24 cellular contexts compared by ENCODE assay signal in the genomic region with DNA sequence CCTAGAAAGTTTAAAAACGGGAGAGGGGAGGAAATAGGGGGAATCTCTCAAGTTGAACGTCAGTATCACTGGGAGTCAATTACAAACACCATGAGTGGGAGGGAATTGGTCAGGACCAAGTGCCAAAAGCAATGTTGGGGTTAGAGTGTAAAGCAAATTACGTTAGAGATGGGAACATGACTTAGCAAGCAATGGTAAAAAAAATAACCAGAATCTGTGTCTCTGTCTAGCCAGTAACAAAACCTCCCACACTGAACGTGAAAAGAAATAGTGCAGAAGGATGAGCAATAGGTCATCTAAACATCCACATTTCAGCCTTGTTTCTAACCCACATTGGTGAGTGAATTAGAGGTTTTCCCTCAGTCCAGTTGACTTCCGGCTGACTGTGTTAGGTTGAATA.
DNase-seq lines count a peak whose midpoint lies in the region; ATAC-seq and TF ChIP-seq lines count a peak whose summit lies in the region.
"Had no signal": no experiment of that assay in that cellular context is flagged by ENCODE, and none has a peak within 500 bp of the region (broad histone marks: within the 10 kb centered on the region; RNA-seq: fewer than 3 reads in every experiment).

No MANE protein-coding gene starts in this region.

- H3K27me3 Mint-ChIP-seq in activated CD8-positive, alpha-beta T cell treated with anti-CD3 and anti-CD28 coated beads for 36 hours = no peaks in the 10 kb centered on the region
- peaks cover 4% of the 10 kb centered on the region for H3K27me3 Mint-ChIP-seq in activated CD4-positive, alpha-beta T cell treated with anti-CD3 and anti-CD28 coated beads, Interleukin-2, amount 10 ng/mL, durations not matched to agents 7 days and 5 days
- H3K27me3 Mint-ChIP-seq: CD4-positive, CD25-positive, alpha-beta regulatory T cell had no signal

- no peak overlapping the region for H4K91ac ChIP-seq in neuronal stem cell (ENCODE audit: low read depth, low read length, poor library complexity)

- POLR2A ChIA-PET in activated CD8-positive, alpha-beta T cell treated with anti-CD3 and anti-CD28 coated beads for 36 hours (lab: Charles Lee) = no interaction called here
- POLR2A ChIA-PET in activated CD4-positive, alpha-beta T cell treated with anti-CD3 and anti-CD28 coated beads, Interleukin-2, amount 10 ng/mL, durations not matched to agents 7 days and 5 days (lab: Charles Lee) = no interaction called here

- H3K4me1 Mint-ChIP-seq in activated CD8-positive, alpha-beta T cell treated with anti-CD3 and anti-CD28 coated beads for 36 hours (ENCODE audit: low read depth) = peaks cover 12% of the 10 kb centered on the region
- peaks cover 15% of the 10 kb centered on the region for H3K4me1 Mint-ChIP-seq in activated CD4-positive, alpha-beta T cell treated with anti-CD3 and anti-CD28 coated beads, Interleukin-2, amount 10 ng/mL, durations not matched to agents 7 days and 5 days

- intact Hi-C loops in uterus (cut with DNase I; ENCODE audit: low total_unique reads) = no loop called here
- intact Hi-C loops in activated CD8-positive, alpha-beta T cell treated with anti-CD3 and anti-CD28 coated beads for 36 hours (cut with micrococcal nuclease) = no loop called here

- H2AFZ ChIP-seq in neuronal stem cell (ENCODE audit: low read length) = peak overlapping the region; percentile 20
- H2AFZ ChIP-seq: GM23248, PC-9 had no signal

- H3K4me2 ChIP-seq in neuronal stem cell (ENCODE audit: insufficient read depth, low read length, poor library complexity, severe bottlenecking) = no peak overlapping the region
- H3K4me2 ChIP-seq: PC-9 had no signal

- H3K23ac ChIP-seq in neuronal stem cell (ENCODE audit: low read depth, low read length, poor library complexity) = no peak overlapping the region

- no peak overlapping the region for H4K8ac ChIP-seq in neuronal stem cell (ENCODE audit: low read depth, low read length)

- no peak overlapping the region for H2BK15ac ChIP-seq in neuronal stem cell (ENCODE audit: low read length)

- H2BK12ac ChIP-seq in neuronal stem cell (ENCODE audit: low read length) = no peak overlapping the region

- no peak overlapping the region for H3K9ac ChIP-seq in neuronal stem cell (ENCODE audit: low read depth, low read length, poor library complexity)
- H3K9ac ChIP-seq: GM23248 had no signal

- no peak for ATAC-seq in activated CD8-positive, alpha-beta T cell treated with anti-CD3 and anti-CD28 coated beads for 36 hours
- ATAC-seq: GM12878 had no signal

- no CpG with 5 or more reads among the region's 5 CpGs for WGBS in neuronal stem cell (ENCODE audit: extremely low coverage in 2 of 2, insufficient read length in 2 of 2, insufficient replicate concordance in 1 of 2), 2 donors

- no peak overlapping the region for H3K27ac Mint-ChIP-seq in activated CD8-positive, alpha-beta T cell treated with anti-CD3 and anti-CD28 coated beads for 36 hours
- no peak overlapping the region for H3K27ac Mint-ChIP-seq in activated CD4-positive, alpha-beta T cell treated with anti-CD3 and anti-CD28 coated beads, Interleukin-2, amount 10 ng/mL, durations not matched to agents 7 days and 5 days
- H3K27ac Mint-ChIP-seq: CD4-positive, CD25-positive, alpha-beta regulatory T cell; IgD-negative memory B cell had no signal

- H2AK5ac ChIP-seq in neuronal stem cell (ENCODE audit: low read depth, low read length) = no peak overlapping the region

- TF ChIP-seq CTCF in astrocyte of the spinal cord (IDR thresholded peaks at IDR 0.05; ENCODE audit: low read depth, low read length) (no peak), fibroblast of pulmonary artery (IDR thresholded peaks at IDR 0.05; ENCODE audit: low read length, missing control alignments) (no peak), uterus (IDR thresholded peaks at IDR 0.05) (no peak)
- no peak for TF ChIP-seq CTCF in activated CD8-positive, alpha-beta T cell treated with anti-CD3 and anti-CD28 coated beads for 36 hours (IDR thresholded peaks at IDR 0.05)

- in situ Hi-C loops in astrocyte of the spinal cord (cut with HindIII; ENCODE audit: low sequenced_read_pairs) = no loop called here

- peak; percentile 73 for DNase-seq in astrocyte of the spinal cord (ENCODE audit: low read depth, low spot score)
- DNase-seq in fibroblast of pulmonary artery (ENCODE audit: low read depth) = peak; percentile 63
- DNase-seq in neuronal stem cell (ENCODE audit: low spot score) = no peak
- DNase-seq in uterus = no peak
- DNase-seq in activated CD8-positive, alpha-beta T cell treated with anti-CD3 and anti-CD28 coated beads for 36 hours = no peak
- DNase-seq in activated CD4-positive, alpha-beta T cell treated with anti-CD3 and anti-CD28 coated beads, Interleukin-2, amount 10 ng/mL, durations not matched to agents 7 days and 5 days = no peak
- DNase-seq in activated T-cell treated with anti-CD3 and anti-CD28 coated beads, Interleukin-2, amount 50 U/mL, for 1 hour = no peak
- DNase-seq: CD4-positive, CD25-positive, alpha-beta regulatory T cell; DMS153; GF-D8; GM23248; Kasumi-1; MG63; NCI-H1048; NCI-H1436; NCI-H1930; NCI-H226; NCI-H524; PC-9; SIG-M5 had no signal

- H3K36me3 Mint-ChIP-seq in activated CD8-positive, alpha-beta T cell treated with anti-CD3 and anti-CD28 coated beads for 36 hours (ENCODE audit: low read depth) = no peaks in the 10 kb centered on the region
- H3K36me3 Mint-ChIP-seq in activated CD4-positive, alpha-beta T cell treated with anti-CD3 and anti-CD28 coated beads, Interleukin-2, amount 10 ng/mL, durations not matched to agents 7 days and 5 days (ENCODE audit: low read depth) = no peaks in the 10 kb centered on the region
- H3K36me3 Mint-ChIP-seq: CD4-positive, CD25-positive, alpha-beta regulatory T cell; IgD-negative memory B cell had no signal

- H3K79me1 ChIP-seq in neuronal stem cell (ENCODE audit: low read depth, low read length) = no peaks in the 10 kb centered on the region

- H3K36me3 ChIP-seq in neuronal stem cell (replicated peaks in 1 of 2; ENCODE audit: control insufficient read depth in 2 of 2, insufficient read depth in 2 of 2, low read length in 2 of 2) (no peaks in the 10 kb centered on the region), uterus (no peaks in the 10 kb centered on the region)
- H3K36me3 ChIP-seq: HAP-1, MG63 had no signal

- H3K18ac ChIP-seq in neuronal stem cell (ENCODE audit: low read length) = no peak overlapping the region

- CTCF ChIA-PET in activated CD8-positive, alpha-beta T cell treated with anti-CD3 and anti-CD28 coated beads for 36 hours (lab: Charles Lee) = interaction anchor here (1.4 kb wide), 1 partner anchor 45 kb away, joined by 4 read pairs; no protein-coding TSS in a partner anchor
- CTCF ChIA-PET in activated CD4-positive, alpha-beta T cell treated with anti-CD3 and anti-CD28 coated beads, Interleukin-2, amount 10 ng/mL, durations not matched to agents 7 days and 5 days (lab: Charles Lee) = no interaction called here

- H3K27me3 ChIP-seq in neuronal stem cell (ENCODE audit: control insufficient read depth in 3 of 3, insufficient read depth in 3 of 3, low read depth in 1 of 3, low read length in 3 of 3) (no peaks in the 10 kb centered on the region), uterus (no peaks in the 10 kb centered on the region)

- H3K4me3 ChIP-seq in astrocyte of the spinal cord (ENCODE audit: low read depth, low read length) = no peak overlapping the region
- no peak overlapping the region for H3K4me3 ChIP-seq in fibroblast of pulmonary artery (replicated peaks; ENCODE audit: low read depth, low read length)
- H3K4me3 ChIP-seq in neuronal stem cell (ENCODE audit: low read length in 2 of 2) = no peak overlapping the region
- no peak overlapping the region for H3K4me3 ChIP-seq in uterus
- H3K4me3 ChIP-seq: GM12878, GM23248, HAP-1, MG63, PC-9 had no signal

- H3K14ac ChIP-seq in neuronal stem cell (ENCODE audit: low read length) = no peak overlapping the region

- no peak for TF ChIP-seq POLR2A in uterus (IDR thresholded peaks at IDR 0.05)

- H3K4ac ChIP-seq in neuronal stem cell (ENCODE audit: low read length) = no peak overlapping the region

- peaks cover 0 to 5% of the 10 kb centered on the region in 2 donors for H3K4me1 ChIP-seq in neuronal stem cell (ENCODE audit: control insufficient read depth in 2 of 2, insufficient read depth in 1 of 2, low read depth in 1 of 2, low read length in 2 of 2)
- peaks cover 2 to 3% of the 10 kb centered on the region in 2 donors for H3K4me1 ChIP-seq in uterus
- H3K4me1 ChIP-seq: HAP-1 had no signal

- H2BK5ac ChIP-seq in neuronal stem cell (ENCODE audit: low read length) = no peak overlapping the region

- H3K27ac ChIP-seq in neuronal stem cell (replicated peaks; ENCODE audit: low read length) = no peak overlapping the region
- H3K27ac ChIP-seq in uterus = peak overlapping the region; percentile 47 to 85
- H3K27ac ChIP-seq: GM23248, PC-9, RWPE1 had no signal

- no peak overlapping the region for H3K4me3 Mint-ChIP-seq in activated CD8-positive, alpha-beta T cell treated with anti-CD3 and anti-CD28 coated beads for 36 hours
- H3K4me3 Mint-ChIP-seq in activated CD4-positive, alpha-beta T cell treated with anti-CD3 and anti-CD28 coated beads, Interleukin-2, amount 10 ng/mL, durations not matched to agents 7 days and 5 days = no peak overlapping the region
- H3K4me3 Mint-ChIP-seq: CD4-positive, CD25-positive, alpha-beta regulatory T cell had no signal

- no peak overlapping the region for H2BK120ac ChIP-seq in neuronal stem cell (ENCODE audit: low read depth, low read length)

- no peaks in the 10 kb centered on the region for H3K9me3 ChIP-seq in neuronal stem cell (replicated peaks in 1 of 2; ENCODE audit: control insufficient read depth in 2 of 2, insufficient read depth in 1 of 2, low read depth in 1 of 2, low read length in 2 of 2)
- H3K9me3 ChIP-seq in uterus = no peaks in the 10 kb centered on the region
- H3K9me3 ChIP-seq: HAP-1, MG63 had no signal

- no peaks in the 10 kb centered on the region for H3K9me3 Mint-ChIP-seq in activated CD8-positive, alpha-beta T cell treated with anti-CD3 and anti-CD28 coated beads for 36 hours
- H3K9me3 Mint-ChIP-seq in activated CD4-positive, alpha-beta T cell treated with anti-CD3 and anti-CD28 coated beads, Interleukin-2, amount 10 ng/mL, durations not matched to agents 7 days and 5 days = no peaks in the 10 kb centered on the region
- H3K9me3 Mint-ChIP-seq: IgD-negative memory B cell had no signal

Comparison
In these comparisons a context has a peak if more than half of its experiments do, and no peak if none do; other contexts are left out.
1. DNase-seq: peak in astrocyte of the spinal cord (single experiment) and fibroblast of pulmonary artery (single experiment); none in neuronal stem cell (single experiment), uterus (0 of 2), activated CD8-positive, alpha-beta T cell treated with anti-CD3 and anti-CD28 coated beads for 36 hours (single experiment), activated CD4-positive, alpha-beta T cell treated with anti-CD3 and anti-CD28 coated beads, Interleukin-2, amount 10 ng/mL, durations not matched to agents 7 days and 5 days (single experiment) and activated T-cell treated with anti-CD3 and anti-CD28 coated beads, Interleukin-2, amount 50 U/mL, for 1 hour (single experiment).